In genomic region chr1:61222240-61222639, GRCh38 we compare ENCODE assay signal across 1 cellular context.
TF ChIP-seq lines count a peak whose summit lies in the region.

No MANE protein-coding gene starts in this region.

TF ChIP-seq in HepG2, 621 proteins besides CTCF, POLR2A, EP300 and RAD21 (continued from another document):
- no peak for TF ChIP-seq ZBTB46 (CRISPR knock-in tag; IDR thresholded peaks at IDR 0.05; ENCODE audit: borderline replicate concordance)
- no peak for TF ChIP-seq ZNF124 (CRISPR knock-in tag; IDR thresholded peaks at IDR 0.05)
- no peak for TF ChIP-seq SAFB2 (CRISPR knock-in tag; IDR thresholded peaks at IDR 0.05; ENCODE audit: borderline replicate concordance, low read depth)
- TF ChIP-seq ZNF17 (CRISPR knock-in tag; IDR thresholded peaks at IDR 0.05): no peak
- TF ChIP-seq, protein P1, sequence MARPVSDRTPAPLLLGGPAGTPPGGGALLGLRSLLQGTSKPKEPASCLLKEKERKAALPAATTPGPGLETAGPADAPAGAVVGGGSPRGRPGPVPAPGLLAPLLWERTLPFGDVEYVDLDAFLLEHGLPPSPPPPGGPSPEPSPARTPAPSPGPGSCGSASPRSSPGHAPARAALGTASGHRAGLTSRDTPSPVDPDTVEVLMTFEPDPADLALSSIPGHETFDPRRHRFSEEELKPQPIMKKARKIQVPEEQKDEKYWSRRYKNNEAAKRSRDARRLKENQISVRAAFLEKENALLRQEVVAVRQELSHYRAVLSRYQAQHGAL (CRISPR knock-in tag; IDR thresholded peaks at IDR 0.05; ENCODE audit: not compliant biosample characterization): no peak
- no peak for TF ChIP-seq ZNF598 (CRISPR knock-in tag; IDR thresholded peaks at IDR 0.05; ENCODE audit: borderline replicate concordance)
- TF ChIP-seq ZNF557 (CRISPR knock-in tag; IDR thresholded peaks at IDR 0.05): no peak
- TF ChIP-seq, protein P2, sequence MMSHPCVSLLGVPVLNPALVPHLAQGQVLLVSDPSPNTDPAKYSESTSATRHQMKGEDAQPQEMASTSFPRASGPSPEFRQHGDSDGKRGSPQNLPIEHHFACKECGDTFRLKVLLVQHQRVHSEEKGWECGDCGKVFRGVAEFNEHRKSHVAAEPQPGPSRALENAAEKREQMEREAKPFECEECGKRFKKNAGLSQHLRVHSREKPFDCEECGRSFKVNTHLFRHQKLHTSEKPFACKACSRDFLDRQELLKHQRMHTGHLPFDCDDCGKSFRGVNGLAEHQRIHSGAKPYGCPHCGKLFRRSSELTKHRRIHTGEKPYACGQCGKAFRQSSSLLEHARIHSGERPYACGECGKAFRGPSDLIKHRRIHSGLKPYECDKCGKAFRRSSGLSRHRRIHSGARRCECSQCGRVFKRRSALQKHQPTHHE (CRISPR knock-in tag; IDR thresholded peaks at IDR 0.05; ENCODE audit: borderline replicate concordance): no peak
- TF ChIP-seq ZNF652 (CRISPR knock-in tag; IDR thresholded peaks at IDR 0.05; ENCODE audit: borderline replicate concordance, low read depth): no peak
- no peak for TF ChIP-seq SMC3 (IDR thresholded peaks at IDR 0.05; ENCODE audit: low read length)
- TF ChIP-seq, protein P3, sequence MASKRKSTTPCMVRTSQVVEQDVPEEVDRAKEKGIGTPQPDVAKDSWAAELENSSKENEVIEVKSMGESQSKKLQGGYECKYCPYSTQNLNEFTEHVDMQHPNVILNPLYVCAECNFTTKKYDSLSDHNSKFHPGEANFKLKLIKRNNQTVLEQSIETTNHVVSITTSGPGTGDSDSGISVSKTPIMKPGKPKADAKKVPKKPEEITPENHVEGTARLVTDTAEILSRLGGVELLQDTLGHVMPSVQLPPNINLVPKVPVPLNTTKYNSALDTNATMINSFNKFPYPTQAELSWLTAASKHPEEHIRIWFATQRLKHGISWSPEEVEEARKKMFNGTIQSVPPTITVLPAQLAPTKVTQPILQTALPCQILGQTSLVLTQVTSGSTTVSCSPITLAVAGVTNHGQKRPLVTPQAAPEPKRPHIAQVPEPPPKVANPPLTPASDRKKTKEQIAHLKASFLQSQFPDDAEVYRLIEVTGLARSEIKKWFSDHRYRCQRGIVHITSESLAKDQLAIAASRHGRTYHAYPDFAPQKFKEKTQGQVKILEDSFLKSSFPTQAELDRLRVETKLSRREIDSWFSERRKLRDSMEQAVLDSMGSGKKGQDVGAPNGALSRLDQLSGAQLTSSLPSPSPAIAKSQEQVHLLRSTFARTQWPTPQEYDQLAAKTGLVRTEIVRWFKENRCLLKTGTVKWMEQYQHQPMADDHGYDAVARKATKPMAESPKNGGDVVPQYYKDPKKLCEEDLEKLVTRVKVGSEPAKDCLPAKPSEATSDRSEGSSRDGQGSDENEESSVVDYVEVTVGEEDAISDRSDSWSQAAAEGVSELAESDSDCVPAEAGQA (IDR thresholded peaks at IDR 0.05; ENCODE audit: low read depth): no peak
- TF ChIP-seq, protein P3 (CRISPR knock-in tag; IDR thresholded peaks at IDR 0.05; ENCODE audit: borderline replicate concordance): no peak
